In the genomic region with DNA sequence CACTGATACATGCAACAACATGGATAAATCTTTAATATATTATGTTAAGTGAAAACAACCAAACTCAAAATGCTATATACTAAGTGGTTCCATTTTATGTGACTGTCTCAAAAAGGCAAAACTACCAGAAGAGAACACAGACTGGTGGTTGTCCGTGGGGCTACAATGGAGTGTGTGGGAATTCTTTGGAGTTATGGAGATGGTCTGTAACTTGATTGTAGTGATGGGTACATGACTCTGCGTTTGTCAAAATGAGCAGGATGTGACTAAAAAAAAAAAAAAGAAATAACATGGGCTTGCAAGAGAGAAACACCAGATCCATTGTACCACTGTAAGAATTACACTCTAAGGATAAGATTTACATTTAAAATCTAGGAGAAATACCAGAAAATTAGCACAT, we compare ENCODE assay signal across 1 cellular context.
TF ChIP-seq lines count a peak whose summit lies in the region.

No MANE protein-coding gene starts in this region.

TF ChIP-seq in A549, 52 proteins besides CTCF, POLR2A, EP300 and RAD21 (continued from another document):
- TF ChIP-seq, protein P1, sequence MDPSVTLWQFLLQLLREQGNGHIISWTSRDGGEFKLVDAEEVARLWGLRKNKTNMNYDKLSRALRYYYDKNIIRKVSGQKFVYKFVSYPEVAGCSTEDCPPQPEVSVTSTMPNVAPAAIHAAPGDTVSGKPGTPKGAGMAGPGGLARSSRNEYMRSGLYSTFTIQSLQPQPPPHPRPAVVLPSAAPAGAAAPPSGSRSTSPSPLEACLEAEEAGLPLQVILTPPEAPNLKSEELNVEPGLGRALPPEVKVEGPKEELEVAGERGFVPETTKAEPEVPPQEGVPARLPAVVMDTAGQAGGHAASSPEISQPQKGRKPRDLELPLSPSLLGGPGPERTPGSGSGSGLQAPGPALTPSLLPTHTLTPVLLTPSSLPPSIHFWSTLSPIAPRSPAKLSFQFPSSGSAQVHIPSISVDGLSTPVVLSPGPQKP (IDR thresholded peaks at IDR 0.05; ENCODE audit: low read depth, low read length), result no peak
